In the genomic region with DNA sequence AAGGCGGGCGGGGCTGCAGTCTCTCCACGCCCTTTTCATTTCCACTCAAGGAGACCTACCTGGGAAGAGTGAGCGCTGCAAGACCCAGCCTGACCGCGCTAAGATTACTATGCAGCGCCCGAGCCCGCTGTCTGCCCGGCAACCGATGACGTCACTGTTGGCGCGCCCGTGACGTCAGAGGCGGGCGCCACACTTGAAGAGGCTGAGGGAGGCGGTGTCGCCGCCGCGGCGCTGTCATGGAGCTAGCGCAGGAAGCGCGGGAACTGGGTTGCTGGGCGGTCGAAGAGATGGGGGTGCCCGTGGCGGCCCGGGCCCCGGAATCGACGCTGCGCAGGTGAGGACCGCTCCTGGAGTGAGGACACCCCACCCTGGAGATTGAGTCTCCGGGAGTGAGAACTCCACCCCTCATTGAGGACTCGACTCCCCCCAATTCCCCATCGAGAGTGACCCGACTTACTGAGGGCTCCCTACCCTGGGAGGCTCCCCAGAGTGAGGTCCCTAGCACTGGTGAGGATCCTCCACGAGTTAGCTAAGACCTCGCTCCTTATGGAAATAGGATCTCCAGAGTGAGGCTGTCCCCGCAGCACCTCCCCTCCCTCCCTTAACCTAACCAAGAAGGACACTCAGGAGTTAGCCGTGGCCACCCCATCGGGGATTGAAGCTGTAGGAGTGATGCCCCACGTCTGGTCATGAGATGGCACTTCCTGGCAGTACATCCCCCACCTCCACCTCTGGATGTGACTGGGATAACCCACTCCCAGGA, we compare ENCODE assay signal across 1 cellular context.
TF ChIP-seq lines count a peak whose summit lies in the region.

TSS of gene HAUS5 (plus strand) at position 177 of the 763 bp plus-strand sequence. CDS start at position 237, 60 bp downstream.

TF ChIP-seq in HepG2, 621 proteins besides CTCF, POLR2A, EP300 and RAD21 (continued from another document and continues in another):
- TF ChIP-seq MXD3 (CRISPR knock-in tag; IDR thresholded peaks at IDR 0.05), result 0 out of 2 replicates have a peak, but pooled peaks have one; percentile 46
- TF ChIP-seq RBFOX2 (IDR thresholded peaks at IDR 0.05; ENCODE audit: low read depth, low read length), result peak; percentile 84
- peak; percentile 66 for TF ChIP-seq DRAP1 (CRISPR knock-in tag; IDR thresholded peaks at IDR 0.05)
- peak; percentile 25; the same call in 1 of the 2 replicates for TF ChIP-seq NFYB (CRISPR knock-in tag; IDR thresholded peaks at IDR 0.05)
- peak; percentile 64; the same call in 1 of the 2 replicates for TF ChIP-seq PHF8 (CRISPR knock-in tag; IDR thresholded peaks at IDR 0.05)
- TF ChIP-seq ZNF33A (CRISPR knock-in tag; IDR thresholded peaks at IDR 0.05; ENCODE audit: borderline replicate concordance), result no peak
- TF ChIP-seq CREM (IDR thresholded peaks at IDR 0.05), result peak; percentile 99
- TF ChIP-seq CREM (CRISPR knock-in tag; IDR thresholded peaks at IDR 0.05), result peak; percentile 99
- TF ChIP-seq HOXA5 (CRISPR knock-in tag; IDR thresholded peaks at IDR 0.05), result 0 out of 2 replicates have a peak, but pooled peaks have one; percentile 61
- TF ChIP-seq ZNF441 (CRISPR knock-in tag; IDR thresholded peaks at IDR 0.05; ENCODE audit: borderline replicate concordance), result 0 out of 2 replicates have a peak, but pooled peaks have one; percentile 39
- TF ChIP-seq, protein P1, sequence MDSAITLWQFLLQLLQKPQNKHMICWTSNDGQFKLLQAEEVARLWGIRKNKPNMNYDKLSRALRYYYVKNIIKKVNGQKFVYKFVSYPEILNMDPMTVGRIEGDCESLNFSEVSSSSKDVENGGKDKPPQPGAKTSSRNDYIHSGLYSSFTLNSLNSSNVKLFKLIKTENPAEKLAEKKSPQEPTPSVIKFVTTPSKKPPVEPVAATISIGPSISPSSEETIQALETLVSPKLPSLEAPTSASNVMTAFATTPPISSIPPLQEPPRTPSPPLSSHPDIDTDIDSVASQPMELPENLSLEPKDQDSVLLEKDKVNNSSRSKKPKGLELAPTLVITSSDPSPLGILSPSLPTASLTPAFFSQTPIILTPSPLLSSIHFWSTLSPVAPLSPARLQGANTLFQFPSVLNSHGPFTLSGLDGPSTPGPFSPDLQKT (CRISPR knock-in tag; IDR thresholded peaks at IDR 0.05; ENCODE audit: borderline replicate concordance), result no peak
- TF ChIP-seq SCMH1 (CRISPR knock-in tag; IDR thresholded peaks at IDR 0.05; ENCODE audit: borderline replicate concordance), result no peak
- TF ChIP-seq YEATS4 (CRISPR knock-in tag; IDR thresholded peaks at IDR 0.05; ENCODE audit: borderline replicate concordance), result peak; percentile 73
- TF ChIP-seq, protein P2, sequence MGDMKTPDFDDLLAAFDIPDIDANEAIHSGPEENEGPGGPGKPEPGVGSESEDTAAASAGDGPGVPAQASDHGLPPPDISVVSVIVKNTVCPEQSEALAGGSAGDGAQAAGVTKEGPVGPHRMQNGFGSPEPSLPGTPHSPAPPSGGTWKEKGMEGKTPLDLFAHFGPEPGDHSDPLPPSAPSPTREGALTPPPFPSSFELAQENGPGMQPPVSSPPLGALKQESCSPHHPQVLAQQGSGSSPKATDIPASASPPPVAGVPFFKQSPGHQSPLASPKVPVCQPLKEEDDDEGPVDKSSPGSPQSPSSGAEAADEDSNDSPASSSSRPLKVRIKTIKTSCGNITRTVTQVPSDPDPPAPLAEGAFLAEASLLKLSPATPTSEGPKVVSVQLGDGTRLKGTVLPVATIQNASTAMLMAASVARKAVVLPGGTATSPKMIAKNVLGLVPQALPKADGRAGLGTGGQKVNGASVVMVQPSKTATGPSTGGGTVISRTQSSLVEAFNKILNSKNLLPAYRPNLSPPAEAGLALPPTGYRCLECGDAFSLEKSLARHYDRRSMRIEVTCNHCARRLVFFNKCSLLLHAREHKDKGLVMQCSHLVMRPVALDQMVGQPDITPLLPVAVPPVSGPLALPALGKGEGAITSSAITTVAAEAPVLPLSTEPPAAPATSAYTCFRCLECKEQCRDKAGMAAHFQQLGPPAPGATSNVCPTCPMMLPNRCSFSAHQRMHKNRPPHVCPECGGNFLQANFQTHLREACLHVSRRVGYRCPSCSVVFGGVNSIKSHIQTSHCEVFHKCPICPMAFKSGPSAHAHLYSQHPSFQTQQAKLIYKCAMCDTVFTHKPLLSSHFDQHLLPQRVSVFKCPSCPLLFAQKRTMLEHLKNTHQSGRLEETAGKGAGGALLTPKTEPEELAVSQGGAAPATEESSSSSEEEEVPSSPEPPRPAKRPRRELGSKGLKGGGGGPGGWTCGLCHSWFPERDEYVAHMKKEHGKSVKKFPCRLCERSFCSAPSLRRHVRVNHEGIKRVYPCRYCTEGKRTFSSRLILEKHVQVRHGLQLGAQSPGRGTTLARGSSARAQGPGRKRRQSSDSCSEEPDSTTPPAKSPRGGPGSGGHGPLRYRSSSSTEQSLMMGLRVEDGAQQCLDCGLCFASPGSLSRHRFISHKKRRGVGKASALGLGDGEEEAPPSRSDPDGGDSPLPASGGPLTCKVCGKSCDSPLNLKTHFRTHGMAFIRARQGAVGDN (CRISPR knock-in tag; IDR thresholded peaks at IDR 0.05), result peak; percentile 87
- peak; percentile 23; the same call in 1 of the 2 replicates for TF ChIP-seq ZNF232 (CRISPR knock-in tag; IDR thresholded peaks at IDR 0.05; ENCODE audit: borderline replicate concordance)
- peak; percentile 94 for TF ChIP-seq KMT2B (CRISPR knock-in tag; IDR thresholded peaks at IDR 0.05)
- peak; percentile 60; the same call in 1 of the 2 replicates for TF ChIP-seq MTF2 (CRISPR knock-in tag; IDR thresholded peaks at IDR 0.05; ENCODE audit: borderline replicate concordance)
- TF ChIP-seq ZNF124 (CRISPR knock-in tag; IDR thresholded peaks at IDR 0.05), result peak; percentile 82; the same call in 1 of the 2 replicates
- peak; percentile 18; the same call in 1 of the 2 replicates for TF ChIP-seq ZMYM3 (CRISPR knock-in tag; IDR thresholded peaks at IDR 0.05)
- no peak for TF ChIP-seq RARG (CRISPR knock-in tag; IDR thresholded peaks at IDR 0.05; ENCODE audit: low read depth)
- TF ChIP-seq CSRNP1 (CRISPR knock-in tag; IDR thresholded peaks at IDR 0.05), result 0 out of 2 replicates have a peak, but pooled peaks have one; percentile 49
- TF ChIP-seq TEAD3 (CRISPR knock-in tag; optimal IDR thresholded peaks at IDR 0.05; ENCODE audit: borderline replicate concordance), result peak; percentile 58
- TF ChIP-seq MAFK (conservative IDR thresholded peaks at IDR 0.05 in 1 of 2, IDR thresholded peaks at IDR 0.05 in 1 of 2; ENCODE audit: low read length in 2 of 2), result no peak
- 0 out of 2 replicates have a peak, but pooled peaks have one; percentile 56 for TF ChIP-seq ZNF451 (CRISPR knock-in tag; IDR thresholded peaks at IDR 0.05)
- no peak for TF ChIP-seq ZNF468 (CRISPR knock-in tag; IDR thresholded peaks at IDR 0.05)
- TF ChIP-seq GATAD1 (CRISPR knock-in tag; IDR thresholded peaks at IDR 0.05), result peak; percentile 96
- TF ChIP-seq E2F5 (CRISPR knock-in tag; conservative IDR thresholded peaks at IDR 0.05), result peak; percentile 93
- no peak for TF ChIP-seq ZNF276 (CRISPR knock-in tag; IDR thresholded peaks at IDR 0.05; ENCODE audit: low read depth)
- no peak for TF ChIP-seq ZNF552 (CRISPR knock-in tag; IDR thresholded peaks at IDR 0.05; ENCODE audit: borderline replicate concordance)
- 0 out of 2 replicates have a peak, but pooled peaks have one; percentile 35 for TF ChIP-seq PPARG (CRISPR knock-in tag; conservative IDR thresholded peaks at IDR 0.05)
- TF ChIP-seq SP1 (IDR thresholded peaks at IDR 0.05), result no peak
- TF ChIP-seq SP1 (CRISPR knock-in tag; IDR thresholded peaks at IDR 0.05), result peak; percentile 78
- TF ChIP-seq ZNF710 (CRISPR knock-in tag; IDR thresholded peaks at IDR 0.05; ENCODE audit: borderline replicate concordance), result no peak
- TF ChIP-seq, protein P3, sequence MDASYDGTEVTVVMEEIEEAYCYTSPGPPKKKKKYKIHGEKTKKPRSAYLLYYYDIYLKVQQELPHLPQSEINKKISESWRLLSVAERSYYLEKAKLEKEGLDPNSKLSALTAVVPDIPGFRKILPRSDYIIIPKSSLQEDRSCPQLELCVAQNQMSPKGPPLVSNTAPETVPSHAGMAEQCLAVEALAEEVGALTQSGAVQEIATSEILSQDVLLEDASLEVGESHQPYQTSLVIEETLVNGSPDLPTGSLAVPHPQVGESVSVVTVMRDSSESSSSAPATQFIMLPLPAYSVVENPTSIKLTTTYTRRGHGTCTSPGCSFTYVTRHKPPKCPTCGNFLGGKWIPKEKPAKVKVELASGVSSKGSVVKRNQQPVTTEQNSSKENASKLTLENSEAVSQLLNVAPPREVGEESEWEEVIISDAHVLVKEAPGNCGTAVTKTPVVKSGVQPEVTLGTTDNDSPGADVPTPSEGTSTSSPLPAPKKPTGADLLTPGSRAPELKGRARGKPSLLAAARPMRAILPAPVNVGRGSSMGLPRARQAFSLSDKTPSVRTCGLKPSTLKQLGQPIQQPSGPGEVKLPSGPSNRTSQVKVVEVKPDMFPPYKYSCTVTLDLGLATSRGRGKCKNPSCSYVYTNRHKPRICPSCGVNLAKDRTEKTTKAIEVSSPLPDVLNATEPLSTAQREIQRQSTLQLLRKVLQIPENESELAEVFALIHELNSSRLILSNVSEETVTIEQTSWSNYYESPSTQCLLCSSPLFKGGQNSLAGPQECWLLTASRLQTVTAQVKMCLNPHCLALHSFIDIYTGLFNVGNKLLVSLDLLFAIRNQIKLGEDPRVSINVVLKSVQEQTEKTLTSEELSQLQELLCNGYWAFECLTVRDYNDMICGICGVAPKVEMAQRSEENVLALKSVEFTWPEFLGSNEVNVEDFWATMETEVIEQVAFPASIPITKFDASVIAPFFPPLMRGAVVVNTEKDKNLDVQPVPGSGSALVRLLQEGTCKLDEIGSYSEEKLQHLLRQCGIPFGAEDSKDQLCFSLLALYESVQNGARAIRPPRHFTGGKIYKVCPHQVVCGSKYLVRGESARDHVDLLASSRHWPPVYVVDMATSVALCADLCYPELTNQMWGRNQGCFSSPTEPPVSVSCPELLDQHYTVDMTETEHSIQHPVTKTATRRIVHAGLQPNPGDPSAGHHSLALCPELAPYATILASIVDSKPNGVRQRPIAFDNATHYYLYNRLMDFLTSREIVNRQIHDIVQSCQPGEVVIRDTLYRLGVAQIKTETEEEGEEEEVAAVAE (CRISPR knock-in tag; IDR thresholded peaks at IDR 0.05; ENCODE audit: borderline replicate concordance), result peak; percentile 25; the same call in 1 of the 2 replicates
- peak; percentile 81; the same call in 1 of the 2 replicates for TF ChIP-seq KDM5A (IDR thresholded peaks at IDR 0.05; ENCODE audit: borderline replicate concordance, low read length)
- TF ChIP-seq, protein P4, sequence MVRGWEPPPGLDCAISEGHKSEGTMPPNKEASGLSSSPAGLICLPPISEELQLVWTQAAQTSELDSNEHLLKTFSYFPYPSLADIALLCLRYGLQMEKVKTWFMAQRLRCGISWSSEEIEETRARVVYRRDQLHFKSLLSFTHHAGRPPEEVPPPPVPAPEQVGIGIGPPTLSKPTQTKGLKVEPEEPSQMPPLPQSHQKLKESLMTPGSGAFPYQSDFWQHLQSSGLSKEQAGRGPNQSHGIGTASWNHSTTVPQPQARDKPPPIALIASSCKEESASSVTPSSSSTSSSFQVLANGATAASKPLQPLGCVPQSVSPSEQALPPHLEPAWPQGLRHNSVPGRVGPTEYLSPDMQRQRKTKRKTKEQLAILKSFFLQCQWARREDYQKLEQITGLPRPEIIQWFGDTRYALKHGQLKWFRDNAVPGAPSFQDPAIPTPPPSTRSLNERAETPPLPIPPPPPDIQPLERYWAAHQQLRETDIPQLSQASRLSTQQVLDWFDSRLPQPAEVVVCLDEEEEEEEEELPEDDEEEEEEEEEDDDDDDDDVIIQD (CRISPR knock-in tag; IDR thresholded peaks at IDR 0.05; ENCODE audit: low read depth), result no peak
